7 cellular contexts compared by ENCODE assay signal in the genomic region with DNA sequence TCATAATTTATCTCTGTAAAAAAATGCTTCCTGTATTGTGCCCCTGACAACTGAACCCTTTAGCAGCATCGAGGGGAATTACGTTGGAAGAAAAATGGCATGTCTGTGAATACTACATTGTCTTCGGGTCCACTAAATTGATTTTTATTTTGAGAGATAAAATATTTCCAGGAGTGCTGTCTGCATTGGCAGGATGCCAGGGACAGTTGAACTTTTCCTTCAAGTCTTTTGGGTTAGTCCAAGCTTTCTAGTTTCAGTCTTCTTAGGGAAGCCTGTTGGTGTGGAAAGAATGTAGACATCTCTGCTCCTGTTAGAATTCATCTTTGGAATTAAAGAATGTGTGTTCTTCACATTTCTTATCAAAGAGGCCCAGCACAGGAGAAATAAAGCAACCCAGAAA.
"Had no signal": no experiment of that assay in that cellular context is flagged by ENCODE, and none has a peak within 500 bp of the region (broad histone marks: within the 10 kb centered on the region; RNA-seq: fewer than 3 reads in every experiment).

No MANE protein-coding gene starts in this region.

- ATAC-seq: GM23338 had no signal

- H2AFZ ChIP-seq: GM23338 had no signal

- H3K4me1 Mint-ChIP-seq: GM23338, H9 had no signal

- H3K27ac Mint-ChIP-seq: GM23338, H9 had no signal

- H3K4me3 ChIP-seq: GM23338 had no signal

- H3K4me3 Mint-ChIP-seq: GM23338, H9 had no signal

- DNase-seq: H9, HCEC 1CT, IMR-90 had no signal

- FAIRE-seq: H1, H54, HTR-8/SVneo had no signal

- H3K4me2 ChIP-seq: GM23338 had no signal
